Comparison of ENCODE assay signal across 8 cellular contexts in the genomic region with DNA sequence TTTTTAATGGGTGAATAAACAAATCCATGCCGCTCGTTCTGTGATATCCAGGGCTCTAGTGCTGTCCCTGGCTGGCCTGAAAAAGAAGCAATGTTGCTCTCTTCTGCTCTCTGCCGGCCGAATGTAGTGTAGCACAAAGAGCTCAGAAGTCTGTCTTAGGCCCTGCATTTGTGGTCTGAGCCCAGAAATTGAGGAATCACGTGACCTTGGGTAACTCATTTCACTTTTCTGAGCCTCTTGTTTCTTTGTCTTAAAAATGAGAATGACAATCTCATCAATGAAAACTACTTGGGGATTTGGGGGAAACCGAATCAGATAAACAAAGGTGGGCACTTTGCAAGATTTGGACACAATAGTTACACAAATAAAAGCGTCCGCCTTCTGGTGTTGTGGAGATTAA.
DNase-seq lines count a peak whose midpoint lies in the region; ATAC-seq, FAIRE-seq and TF ChIP-seq lines count a peak whose summit lies in the region.

No MANE protein-coding gene starts in this region.

- H3K27me3 ChIP-seq in bronchial epithelial cell (ENCODE audit: control insufficient read depth, insufficient read depth, low read length) (no peaks in the 10 kb centered on the region), kidney epithelial cell (ENCODE audit: control insufficient read depth, insufficient read depth, low read length) (peaks cover 3% of the 10 kb centered on the region)

- no peak overlapping the region for H3K4me3 Mint-ChIP-seq in T-cell

- ATAC-seq in T-cell (replicated peaks in 1 of 4), result peak; percentile 49 to 63 (median 52)

- peak; percentile 77 for TF ChIP-seq CTCF in bronchial epithelial cell (IDR thresholded peaks at IDR 0.05; ENCODE audit: insufficient read depth, low read length, severe bottlenecking)
- TF ChIP-seq CTCF in kidney epithelial cell (IDR thresholded peaks at IDR 0.05; ENCODE audit: insufficient read depth, low read length, poor library complexity, severe bottlenecking), result peak; percentile 84

- DNase-seq in NK-92 treated with Interleukin-12 subunit alpha and Interleukin-12 subunit beta, amount 100 ng/mL, for 24 hours (lab: John Stamatoyannopoulos, UW), result peak; percentile 12
- DNase-seq in NK-92 (lab: John Stamatoyannopoulos, UW; ENCODE audit: unreplicated experiment) (no peak), KG1 (lab: John Stamatoyannopoulos, UW) (peak; percentile 38), T-cell (peak in 26 of 34 experiments; percentile 3 to 42 (median 18)), bronchial epithelial cell (ENCODE audit: low read depth) (peak; percentile 55), kidney epithelial cell (ENCODE audit: low read depth) (peak; percentile 12), NCI-H2107 treated with DMSO at 0.1 percent for 48 hours (lab: John Stamatoyannopoulos, UW; ENCODE audit: unreplicated experiment) (no peak)
- DNase-seq in stimulated activated CD4-positive, alpha-beta T cell treated with anti-CD3 and anti-CD28 coated beads, Interleukin-2, amount 100 ng/mL, for 4 hours (ENCODE audit: low read depth), result peak; percentile 8

- CTCF ChIA-PET in T-cell (lab: Charles Lee), result interaction anchor here (0.7 to 1.4 kb wide), 2 partner anchors 20 to 76 kb away, joined by 3 to 5 read pairs; no protein-coding TSS in a partner anchor

- no peak overlapping the region for H3K27ac Mint-ChIP-seq in T-cell

- FAIRE-seq in bronchial epithelial cell (lab: Jason Lieb, UNC), result no peak

- no peaks in the 10 kb centered on the region for H3K9me3 Mint-ChIP-seq in T-cell

- POLR2A ChIA-PET in T-cell (lab: Charles Lee), result no interaction called here

- H3K4me1 Mint-ChIP-seq in T-cell, result no peaks in the 10 kb centered on the region

- peaks cover 0 to 9% of the 10 kb centered on the region in 2 donors for H3K27me3 Mint-ChIP-seq in T-cell

- H3K4me3 ChIP-seq in bronchial epithelial cell (ENCODE audit: low read depth, low read length), result no peak overlapping the region
- H3K4me3 ChIP-seq in kidney epithelial cell (ENCODE audit: low read depth, low read length), result no peak overlapping the region

- H3K36me3 Mint-ChIP-seq in T-cell, result no peaks in the 10 kb centered on the region

- H3K36me3 ChIP-seq in bronchial epithelial cell (ENCODE audit: control insufficient read depth, insufficient read depth, low read length) (no peaks in the 10 kb centered on the region), kidney epithelial cell (ENCODE audit: control insufficient read depth, insufficient read depth, low read length) (no peaks in the 10 kb centered on the region)

Comparison
In these comparisons a context has a peak if more than half of its experiments do, and no peak if none do; other contexts are left out.
1. DNase-seq: peak in NK-92 treated with Interleukin-12 subunit alpha and Interleukin-12 subunit beta, amount 100 ng/mL, for 24 hours (single experiment), KG1 (single experiment), T-cell (26 of 34), bronchial epithelial cell (single experiment), kidney epithelial cell (single experiment) and stimulated activated CD4-positive, alpha-beta T cell treated with anti-CD3 and anti-CD28 coated beads, Interleukin-2, amount 100 ng/mL, for 4 hours (single experiment); none in NK-92 (single experiment) and NCI-H2107 treated with DMSO at 0.1 percent for 48 hours (single experiment).